8 cellular contexts compared by ENCODE assay signal in the genomic region with DNA sequence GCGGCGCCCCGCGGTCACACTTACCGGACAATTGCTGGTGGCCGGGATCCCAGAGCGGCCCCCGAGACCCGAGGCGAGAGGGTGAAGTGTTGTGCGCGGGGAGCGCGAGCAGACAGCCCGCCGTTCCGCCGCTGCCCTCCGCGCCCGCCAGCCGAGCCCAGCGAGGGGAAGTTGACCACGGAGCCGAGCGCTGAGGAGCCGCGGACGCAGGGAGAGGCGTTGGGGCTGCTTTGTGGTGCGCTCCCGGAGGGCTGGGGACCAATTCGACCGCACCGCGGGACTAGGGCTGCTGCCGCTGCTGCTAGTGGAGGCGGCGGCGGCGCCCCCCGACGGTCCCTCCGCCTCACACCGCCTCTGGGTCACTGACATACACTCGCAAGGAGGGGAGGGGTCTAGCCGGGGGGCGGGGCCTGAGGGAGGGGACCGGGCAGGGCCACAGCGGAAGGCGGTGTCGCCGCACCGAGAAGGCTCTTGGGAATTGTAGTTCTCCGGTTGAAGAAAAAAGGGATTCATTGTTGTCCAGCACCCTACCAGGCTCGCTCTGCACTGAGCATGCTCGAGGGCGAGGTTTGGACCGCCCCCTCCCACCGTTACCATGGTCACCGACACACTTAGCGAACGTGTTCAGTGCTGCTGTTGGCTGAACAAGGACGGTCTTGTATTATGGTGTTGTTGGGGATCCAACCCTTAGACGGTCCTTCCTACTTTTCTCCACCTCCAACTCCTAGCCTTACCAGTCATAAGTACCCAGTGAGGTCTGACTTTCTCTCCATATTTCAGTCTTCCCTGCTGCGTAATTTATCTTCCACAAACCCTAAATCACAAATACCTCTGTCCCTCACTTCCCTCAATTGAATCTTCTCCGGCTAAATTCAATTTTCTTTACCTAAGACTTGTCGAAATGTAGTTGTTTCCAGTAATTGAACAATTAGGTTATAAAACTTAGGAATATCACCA. TPM values are rescaled to one million over a fixed set of nuclear protein-coding genes. Genes with fewer than 3 reads are reported as not detected.
A peak's percentile ranks its signal among the peaks of the same experiment; 100 is the strongest.
DNase-seq lines count a peak whose midpoint lies in the region; ATAC-seq and TF ChIP-seq lines count a peak whose summit lies in the region.

A gene with protein sequence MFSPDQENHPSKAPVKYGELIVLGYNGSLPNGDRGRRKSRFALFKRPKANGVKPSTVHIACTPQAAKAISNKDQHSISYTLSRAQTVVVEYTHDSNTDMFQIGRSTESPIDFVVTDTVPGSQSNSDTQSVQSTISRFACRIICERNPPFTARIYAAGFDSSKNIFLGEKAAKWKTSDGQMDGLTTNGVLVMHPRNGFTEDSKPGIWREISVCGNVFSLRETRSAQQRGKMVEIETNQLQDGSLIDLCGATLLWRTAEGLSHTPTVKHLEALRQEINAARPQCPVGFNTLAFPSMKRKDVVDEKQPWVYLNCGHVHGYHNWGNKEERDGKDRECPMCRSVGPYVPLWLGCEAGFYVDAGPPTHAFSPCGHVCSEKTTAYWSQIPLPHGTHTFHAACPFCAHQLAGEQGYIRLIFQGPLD (minus strand): TSS at position 364 of the 957 bp plus-strand sequence. CDS start 36,110 bp downstream, outside the sequence.

- H3K4me3 ChIP-seq in BE2C (ENCODE audit: low read depth, low read length): peak within 1 kb of the TSS; percentile 73

- no peaks in the 10 kb centered on the region for H3K9me3 ChIP-seq in BE2C

- peak; percentile 90 for TF ChIP-seq POLR2A in GM19193 (IDR thresholded peaks at IDR 0.05; ENCODE audit: extremely low read depth, insufficient read depth, insufficient read length)

- no peaks in the 10 kb centered on the region for H3K4me1 ChIP-seq in BE2C

- ATAC-seq in HG03439 (IDR thresholded peaks at IDR 0.05; ENCODE audit: unreplicated experiment): peak; percentile 80

- H3K27me3 ChIP-seq in BE2C: no peaks in the 10 kb centered on the region

- DNase-seq in BE2C (peak; percentile 96), NCI-H510A (lab: John Stamatoyannopoulos, UW) (peak; percentile 92), cerebellum (ENCODE audit: low spot score) (peak; percentile 98), kidney glomerular epithelial cell (lab: John Stamatoyannopoulos, UW) (peak; percentile 92)
- peak; percentile 85 for DNase-seq in activated CD4-positive, alpha-beta T cell treated with anti-CD3 and anti-CD28 coated beads for 1 hour
- DNase-seq in stimulated activated CD4-positive, alpha-beta T cell treated with anti-CD3 and anti-CD28 coated beads, Interleukin-1b, Interleukin-23, amount 100 ng/mL, for 1 hour (ENCODE audit: low read depth in 2 of 2): peak; percentile 84 to 85

- 0 out of 2 replicates have a peak, but pooled peaks have one; percentile 5 for TF ChIP-seq CTCF in BE2C (IDR thresholded peaks at IDR 0.05; ENCODE audit: low read depth, low read length)

- H3K36me3 ChIP-seq in BE2C: no peaks in the 10 kb centered on the region

RNA-seq across cellular contexts. Expression of the gene that starts here (rescaled TPM):
- polyA plus RNA-seq in BE2C (2012; ENCODE audit: insufficient read depth, insufficient read length, low read depth): 15.5 TPM
- total RNA-seq in cerebellum: 35.1 TPM

Comparison
In these comparisons a context has a peak if more than half of its experiments do, and no peak if none do; other contexts are left out.
1. Peak in every context shown above with its lines: DNase-seq, ATAC-seq and H3K4me3 ChIP-seq.